14 cellular contexts compared by ENCODE assay signal in genomic region chr19:12015015-12015752, GRCh38. TPM values are rescaled to one million over a fixed set of nuclear protein-coding genes. Genes with fewer than 3 reads are reported as not detected.
"Had no signal": no experiment of that assay in that cellular context is flagged by ENCODE, and none has a peak within 500 bp of the region (broad histone marks: within the 10 kb centered on the region; RNA-seq: fewer than 3 reads in every experiment).

No MANE protein-coding gene starts in this region.

- H3K27me3 Mint-ChIP-seq: activated naive CD8-positive, alpha-beta T cell treated with anti-CD3 and anti-CD28 coated beads, Interleukin-2, amount 50 U/mL, for 24 hours; naive thymus-derived CD4-positive, alpha-beta T cell had no signal

- H3K4me1 ChIP-seq: ascending aorta, suprapubic skin, upper lobe of right lung had no signal

- DNase-seq: activated CD4-positive, CD25-positive, alpha-beta regulatory T cell treated with anti-CD3 and anti-CD28 coated beads, Interleukin-2, amount 50 U/mL, for 72 hours; activated naive CD4-positive, alpha-beta T cell treated with anti-CD3 and anti-CD28 coated beads for 36 hours; activated naive CD8-positive, alpha-beta T cell treated with anti-CD3 and anti-CD28 coated beads, Interleukin-2, amount 50 U/mL, for 24 hours; left colon; naive thymus-derived CD4-positive, alpha-beta T cell; retina; stimulated activated naive CD8-positive, alpha-beta T cell treated with anti-CD3 and anti-CD28 coated beads, Interleukin-15, Interleukin-2, amounts not matched to agents 100 U/mL and 50 U/mL, for 24 hours; upper lobe of right lung had no signal

- H3K27me3 ChIP-seq: ascending aorta, suprapubic skin, upper lobe of right lung had no signal

- H3K4me1 Mint-ChIP-seq: activated naive CD8-positive, alpha-beta T cell treated with anti-CD3 and anti-CD28 coated beads, Interleukin-2, amount 50 U/mL, for 24 hours; naive thymus-derived CD4-positive, alpha-beta T cell had no signal

- H3K4me3 ChIP-seq: ascending aorta, lung, skin epidermis, suprapubic skin, upper lobe of right lung had no signal

- H3K4me3 Mint-ChIP-seq: activated naive CD4-positive, alpha-beta T cell treated with anti-CD3 and anti-CD28 coated beads for 36 hours; activated naive CD8-positive, alpha-beta T cell treated with anti-CD3 and anti-CD28 coated beads, Interleukin-2, amount 50 U/mL, for 24 hours; naive thymus-derived CD4-positive, alpha-beta T cell had no signal

- ATAC-seq: activated naive CD8-positive, alpha-beta T cell treated with anti-CD3 and anti-CD28 coated beads, Interleukin-2, amount 50 U/mL, for 24 hours; left colon; naive thymus-derived CD4-positive, alpha-beta T cell; stimulated activated naive CD8-positive, alpha-beta T cell treated with anti-CD3 and anti-CD28 coated beads, Interleukin-15, Interleukin-2, amounts not matched to agents 100 U/mL and 50 U/mL, for 24 hours; upper lobe of right lung had no signal

- H3K27ac ChIP-seq: ascending aorta, skin epidermis, suprapubic skin, upper lobe of right lung had no signal

- H3K27ac Mint-ChIP-seq: activated naive CD4-positive, alpha-beta T cell treated with anti-CD3 and anti-CD28 coated beads for 36 hours; activated naive CD8-positive, alpha-beta T cell treated with anti-CD3 and anti-CD28 coated beads, Interleukin-2, amount 50 U/mL, for 24 hours; activated T-helper 2 cell treated with anti-CD3 and anti-CD28 coated beads, Interferon-gamma antibody, Interleukin-2, Interleukin-4, amounts not matched to agents 10 μg/mL and 5 μg/mL and 100 μg/mL, durations not matched to agents 14 hours and 24 hours and 36 hours; naive thymus-derived CD4-positive, alpha-beta T cell had no signal

RNA-seq across cellular contexts. Expression of gene ZNF433, which starts 20.3 kb away (rescaled TPM):
- total RNA-seq: ascending aorta had no signal

RNA-seq across cellular contexts. Expression of gene ZNF878, which starts 37.6 kb away (rescaled TPM):
- total RNA-seq: ascending aorta; bronchial epithelial cell; naive thymus-derived CD4-positive, alpha-beta T cell; upper lobe of right lung had no signal
